In the genomic region with DNA sequence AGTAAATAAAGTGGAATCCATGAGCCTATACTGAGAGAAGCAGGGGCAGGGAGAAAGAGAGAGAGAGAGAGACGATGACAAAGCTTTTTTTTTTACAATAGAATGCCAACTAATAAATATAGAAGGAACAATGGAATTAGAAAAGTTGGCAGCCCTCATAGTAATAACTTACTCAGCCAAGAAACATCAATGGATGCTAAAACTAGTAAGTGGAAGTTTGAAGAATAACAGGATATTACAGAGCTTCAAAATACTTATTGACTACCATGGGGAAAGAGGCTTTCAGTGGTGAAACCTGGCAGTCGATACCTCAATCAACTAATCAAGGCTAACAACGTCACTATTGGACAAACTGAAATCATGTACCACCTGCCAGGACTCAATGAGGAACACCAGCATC, we compare ENCODE assay signal across 18 cellular contexts.
DNase-seq lines count a peak whose midpoint lies in the region; ATAC-seq, FAIRE-seq and TF ChIP-seq lines count a peak whose summit lies in the region.
"Had no signal": no experiment of that assay in that cellular context is flagged by ENCODE, and none has a peak within 500 bp of the region (broad histone marks: within the 10 kb centered on the region; RNA-seq: fewer than 3 reads in every experiment).

No MANE protein-coding gene starts in this region.

- no peak overlapping the region for H3K27ac ChIP-seq in K562 (ENCODE audit: extremely low read depth, low read depth, low read length)
- H3K27ac ChIP-seq: C4-2B had no signal

- H3K9ac ChIP-seq in K562 (ENCODE audit: insufficient read depth in 1 of 2, low read depth in 2 of 2, low read length in 2 of 2): no peak overlapping the region

- WGBS in K562 (ENCODE audit: insufficient coverage, low coverage, missing lambda C conversion rate): 0% methylated on average over 3 of the region's 3 CpGs

- intact Hi-C loops in K562 (cut with micrococcal nuclease): no loop called here

- H3K4me3 Mint-ChIP-seq in osteocyte (ENCODE audit: unreplicated experiment): no peak overlapping the region
- H3K4me3 Mint-ChIP-seq in mesothelial cell of epicardium: no peak overlapping the region
- H3K4me3 Mint-ChIP-seq: CD4-positive, alpha-beta T cell; GM23338 had no signal

- in situ Hi-C loops in K562 (cut with MboI): no loop called here

- TF ChIP-seq CTCF in K562 (IDR thresholded peaks at IDR 0.05 in 2 of 3, conservative IDR thresholded peaks at IDR 0.05 in 1 of 3; ENCODE audit: insufficient read depth in 2 of 3, low read depth in 1 of 3, low read length in 3 of 3) (no peak), fibroblast of pulmonary artery (IDR thresholded peaks at IDR 0.05; ENCODE audit: low read length, missing control alignments) (no peak), osteocyte (IDR thresholded peaks at IDR 0.05) (no peak), mesothelial cell of epicardium (IDR thresholded peaks at IDR 0.05; ENCODE audit: unreplicated experiment) (no peak)

- no peak for FAIRE-seq in K562 (lab: Jason Lieb, UNC)
- FAIRE-seq: A204.1, D721Med, H54, HepG2 had no signal

- no peaks in the 10 kb centered on the region for H3K9me1 ChIP-seq in K562 (ENCODE audit: control insufficient read depth, insufficient read depth, low read length)

- no peaks in the 10 kb centered on the region for H3K79me2 ChIP-seq in K562 (ENCODE audit: control insufficient read depth, insufficient read depth, low read length)

- no peak for TF ChIP-seq POLR2A in K562 (conservative IDR thresholded peaks at IDR 0.05)

- H3K36me3 Mint-ChIP-seq in osteocyte (ENCODE audit: unreplicated experiment): no peaks in the 10 kb centered on the region
- no peaks in the 10 kb centered on the region for H3K36me3 Mint-ChIP-seq in mesothelial cell of epicardium

- no peak overlapping the region for H3K27ac Mint-ChIP-seq in osteocyte (ENCODE audit: unreplicated experiment)
- H3K27ac Mint-ChIP-seq in mesothelial cell of epicardium: no peak overlapping the region
- H3K27ac Mint-ChIP-seq: CD4-positive, alpha-beta T cell; GM23338 had no signal

- H3K4me3 ChIP-seq in K562 (no peak overlapping the region), fibroblast of pulmonary artery (replicated peaks; ENCODE audit: low read depth, low read length) (no peak overlapping the region)
- H3K4me3 ChIP-seq: GM23338 had no signal

- H2AFZ ChIP-seq in K562 (ENCODE audit: low read depth, low read length): no peak overlapping the region
- H2AFZ ChIP-seq: GM23338 had no signal

- DNase-seq in K562 (ENCODE audit: extremely low read depth in 1 of 4, low spot score in 3 of 4) (no peak), fibroblast of pulmonary artery (ENCODE audit: low read depth) (peak; percentile 36), osteocyte (ENCODE audit: extremely low spot score, unreplicated experiment) (peak; percentile 10), mesothelial cell of epicardium (ENCODE audit: low spot score in 2 of 2, unreplicated experiment in 2 of 2) (no peak)
- DNase-seq in stimulated activated CD4-positive, alpha-beta T cell treated with anti-CD3 and anti-CD28 coated beads, Interleukin-12 subunit alpha, Interleukin-12 subunit beta, amount 100 ng/mL, for 4 hours: no peak
- DNase-seq: AML-193; Caco-2; CD4-positive, alpha-beta T cell; GDM1; HCEC 1CT had no signal

- H3K9me3 Mint-ChIP-seq in osteocyte (ENCODE audit: unreplicated experiment) (no peaks in the 10 kb centered on the region), mesothelial cell of epicardium (no peaks in the 10 kb centered on the region)
- H3K9me3 Mint-ChIP-seq: CD4-positive, alpha-beta T cell; IgD-negative memory B cell had no signal

- H3K4me1 ChIP-seq in K562 (replicated peaks in 1 of 2; ENCODE audit: control insufficient read depth in 2 of 2, insufficient read depth in 2 of 2, low read length in 2 of 2): peaks cover 16% of the 10 kb centered on the region in 2 experiments

- H3K9me3 ChIP-seq in K562 (replicated peaks; ENCODE audit: control insufficient read depth, insufficient read depth, low read depth, low read length): no peaks in the 10 kb centered on the region
- H3K9me3 ChIP-seq: Caco-2 had no signal

- H3K4me2 ChIP-seq in K562 (ENCODE audit: insufficient read depth, low read length): no peak overlapping the region
- H3K4me2 ChIP-seq: GM23338 had no signal

- CTCF ChIA-PET in K562 (lab: Yijun Ruan, JAX; ENCODE audit: low intra/inter-chr PET ratio): interaction anchor here (0.7 kb wide), 1 partner anchor 23 kb away, joined by 5 read pairs; no protein-coding TSS in a partner anchor

- peaks cover 33 to 43% of the 10 kb centered on the region in 2 experiments for H3K27me3 ChIP-seq in K562 (ENCODE audit: control insufficient read depth in 2 of 2, insufficient read depth in 2 of 2, low read length in 2 of 2)

- no peak for TF ChIP-seq EP300 in K562 (IDR thresholded peaks at IDR 0.05; ENCODE audit: low read length)

- H3K36me3 ChIP-seq in K562 (ENCODE audit: control insufficient read depth, insufficient read depth, low read length): no peaks in the 10 kb centered on the region

- POLR2A ChIA-PET in K562 (lab: Yijun Ruan, JAX): no interaction called here

- H4K20me1 ChIP-seq in K562 (replicated peaks; ENCODE audit: control insufficient read depth, insufficient read depth, low read length): no peaks in the 10 kb centered on the region

- BruUV-seq in K562 (replicated peaks; lab: Mats Ljungman, UMichigan): no TSS peak

- peaks cover 6% of the 10 kb centered on the region for H3K4me1 Mint-ChIP-seq in osteocyte (ENCODE audit: unreplicated experiment)
- peaks cover 6% of the 10 kb centered on the region for H3K4me1 Mint-ChIP-seq in mesothelial cell of epicardium

- no peak for TF ChIP-seq RAD21 in K562 (CRISPR knock-in tag; conservative IDR thresholded peaks at IDR 0.05 in 1 of 2, IDR thresholded peaks at IDR 0.05 in 1 of 2)

- ATAC-seq in K562 (no peak), HG02798 (IDR thresholded peaks at IDR 0.05; ENCODE audit: poor library complexity, unreplicated experiment) (no peak)
- ATAC-seq: GM23338, HepG2 had no signal

- H3K27me3 Mint-ChIP-seq in osteocyte (ENCODE audit: unreplicated experiment) (peaks cover 33% of the 10 kb centered on the region), mesothelial cell of epicardium (ENCODE audit: low read depth) (peaks cover 47% of the 10 kb centered on the region)

TF ChIP-seq in K562, 482 proteins besides CTCF, POLR2A, EP300 and RAD21 (continues in another document):
- TF ChIP-seq SP1 (CRISPR knock-in tag; IDR thresholded peaks at IDR 0.05) (no peak), NFRKB (IDR thresholded peaks at IDR 0.05; ENCODE audit: low read depth) (no peak), ZNF239 (CRISPR knock-in tag; IDR thresholded peaks at IDR 0.05) (no peak), MTA1 (IDR thresholded peaks at IDR 0.05; ENCODE audit: borderline replicate concordance) (no peak), SMAD2 (IDR thresholded peaks at IDR 0.05; ENCODE audit: low read depth, low read length) (no peak), NFE2 (IDR thresholded peaks at IDR 0.05; ENCODE audit: low read depth) (peak; percentile 27; the same call in 1 of the 2 replicates), MAFG (tag; conservative IDR thresholded peaks at IDR 0.05) (peak; percentile 47), ZNF644 (tag; IDR thresholded peaks at IDR 0.05; ENCODE audit: low read depth) (no peak), PHF21A (IDR thresholded peaks at IDR 0.05; ENCODE audit: borderline replicate concordance, low read depth) (no peak)
- TF ChIP-seq, protein P1, sequence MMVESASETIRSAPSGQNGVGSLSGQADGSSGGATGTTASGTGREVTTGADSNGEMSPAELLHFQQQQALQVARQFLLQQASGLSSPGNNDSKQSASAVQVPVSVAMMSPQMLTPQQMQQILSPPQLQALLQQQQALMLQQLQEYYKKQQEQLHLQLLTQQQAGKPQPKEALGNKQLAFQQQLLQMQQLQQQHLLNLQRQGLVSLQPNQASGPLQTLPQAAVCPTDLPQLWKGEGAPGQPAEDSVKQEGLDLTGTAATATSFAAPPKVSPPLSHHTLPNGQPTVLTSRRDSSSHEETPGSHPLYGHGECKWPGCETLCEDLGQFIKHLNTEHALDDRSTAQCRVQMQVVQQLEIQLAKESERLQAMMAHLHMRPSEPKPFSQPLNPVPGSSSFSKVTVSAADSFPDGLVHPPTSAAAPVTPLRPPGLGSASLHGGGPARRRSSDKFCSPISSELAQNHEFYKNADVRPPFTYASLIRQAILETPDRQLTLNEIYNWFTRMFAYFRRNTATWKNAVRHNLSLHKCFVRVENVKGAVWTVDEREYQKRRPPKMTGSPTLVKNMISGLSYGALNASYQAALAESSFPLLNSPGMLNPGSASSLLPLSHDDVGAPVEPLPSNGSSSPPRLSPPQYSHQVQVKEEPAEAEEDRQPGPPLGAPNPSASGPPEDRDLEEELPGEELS (CRISPR knock-in tag; IDR thresholded peaks at IDR 0.05; ENCODE audit: borderline replicate concordance): no peak
- TF ChIP-seq, protein P2, sequence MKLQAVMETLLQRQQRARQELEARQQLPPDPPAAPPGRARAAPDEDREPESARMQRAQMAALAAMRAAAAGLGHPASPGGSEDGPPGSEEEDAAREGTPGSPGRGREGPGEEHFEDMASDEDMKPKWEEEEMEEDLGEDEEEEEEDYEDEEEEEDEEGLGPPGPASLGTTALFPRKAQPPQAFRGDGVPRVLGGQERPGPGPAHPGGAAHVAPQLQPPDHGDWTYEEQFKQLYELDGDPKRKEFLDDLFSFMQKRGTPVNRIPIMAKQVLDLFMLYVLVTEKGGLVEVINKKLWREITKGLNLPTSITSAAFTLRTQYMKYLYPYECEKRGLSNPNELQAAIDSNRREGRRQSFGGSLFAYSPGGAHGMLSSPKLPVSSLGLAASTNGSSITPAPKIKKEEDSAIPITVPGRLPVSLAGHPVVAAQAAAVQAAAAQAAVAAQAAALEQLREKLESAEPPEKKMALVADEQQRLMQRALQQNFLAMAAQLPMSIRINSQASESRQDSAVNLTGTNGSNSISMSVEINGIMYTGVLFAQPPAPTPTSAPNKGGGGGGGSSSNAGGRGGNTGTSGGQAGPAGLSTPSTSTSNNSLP (IDR thresholded peaks at IDR 0.05; ENCODE audit: borderline replicate concordance, low read depth, low read length): no peak
- TF ChIP-seq, protein P3, sequence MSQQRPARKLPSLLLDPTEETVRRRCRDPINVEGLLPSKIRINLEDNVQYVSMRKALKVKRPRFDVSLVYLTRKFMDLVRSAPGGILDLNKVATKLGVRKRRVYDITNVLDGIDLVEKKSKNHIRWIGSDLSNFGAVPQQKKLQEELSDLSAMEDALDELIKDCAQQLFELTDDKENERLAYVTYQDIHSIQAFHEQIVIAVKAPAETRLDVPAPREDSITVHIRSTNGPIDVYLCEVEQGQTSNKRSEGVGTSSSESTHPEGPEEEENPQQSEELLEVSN (IDR thresholded peaks at IDR 0.05; ENCODE audit: borderline replicate concordance in 1 of 2, extremely low read depth in 1 of 2, insufficient read depth in 1 of 2, insufficient read length in 1 of 2, low read depth in 1 of 2, low read length in 1 of 2, poor library complexity in 1 of 2, severe bottlenecking in 1 of 2): no peak

Comparison
In these comparisons a context has a peak if more than half of its experiments do, and no peak if none do; other contexts are left out.
1. DNase-seq: peak in fibroblast of pulmonary artery (single experiment) and osteocyte (single experiment); none in K562 (0 of 4), mesothelial cell of epicardium (0 of 2) and stimulated activated CD4-positive, alpha-beta T cell treated with anti-CD3 and anti-CD28 coated beads, Interleukin-12 subunit alpha, Interleukin-12 subunit beta, amount 100 ng/mL, for 4 hours (single experiment).